16 cellular contexts compared by ENCODE assay signal in genomic region chr16:66871840-66872239, GRCh38. TPM values are rescaled to one million over a fixed set of nuclear protein-coding genes. Genes with fewer than 3 reads are reported as not detected.
DNase-seq lines count a peak whose midpoint lies in the region; ATAC-seq and TF ChIP-seq lines count a peak whose summit lies in the region.
"Had no signal": no experiment of that assay in that cellular context is flagged by ENCODE, and none has a peak within 500 bp of the region (broad histone marks: within the 10 kb centered on the region; RNA-seq: fewer than 3 reads in every experiment).

No MANE protein-coding gene starts in this region.

- intact Hi-C loops in natural killer cell (cut with micrococcal nuclease), result loop anchor here (5.0 to 10.0 kb wide), 2 partner anchors 145 to 267 kb away; partner anchors contain the start of gene CMTM3

- H3K9me3 Mint-ChIP-seq in effector memory CD8-positive, alpha-beta T cell, result no peaks in the 10 kb centered on the region
- no peaks in the 10 kb centered on the region for H3K9me3 Mint-ChIP-seq in natural killer cell
- no peaks in the 10 kb centered on the region for H3K9me3 Mint-ChIP-seq in osteocyte (ENCODE audit: unreplicated experiment)
- H3K9me3 Mint-ChIP-seq: CD4-positive, alpha-beta T cell had no signal

- H3K27me3 ChIP-seq in BLaER1 treated with 17β-estradiol and CSF1 and Interleukin-3, amounts not matched to agents 10 nM and 100 nM, result peaks cover 0 to 17% (median 0%) of the 10 kb centered on the region in 11 experiments; a peak in 6 of 22 replicates
- no peaks in the 10 kb centered on the region for H3K27me3 ChIP-seq in DND-41 (ENCODE audit: insufficient read depth, low read length, poor library complexity)

- H3K36me3 Mint-ChIP-seq in effector memory CD8-positive, alpha-beta T cell (ENCODE audit: insufficient read depth), result peaks cover 10% of the 10 kb centered on the region
- H3K36me3 Mint-ChIP-seq in natural killer cell (no peaks in the 10 kb centered on the region), osteocyte (ENCODE audit: unreplicated experiment) (no peaks in the 10 kb centered on the region)

- peaks cover 5 to 10% (median 9%) of the 10 kb centered on the region in 11 experiments; a peak in 20 of 22 replicates for H3K9me3 ChIP-seq in BLaER1 treated with 17β-estradiol and CSF1 and Interleukin-3, amounts not matched to agents 10 nM and 100 nM (replicated peaks in 1 of 11)
- no peaks in the 10 kb centered on the region for H3K9me3 ChIP-seq in DND-41 (ENCODE audit: insufficient read depth, low read length, severe bottlenecking)

- no peaks in the 10 kb centered on the region for H3K79me2 ChIP-seq in DND-41 (ENCODE audit: insufficient read depth, low read length)

- DNase-seq in DND-41, result no peak
- DNase-seq in effector memory CD8-positive, alpha-beta T cell, result no peak
- no peak for DNase-seq in natural killer cell
- DNase-seq in osteocyte (ENCODE audit: extremely low spot score, unreplicated experiment), result no peak
- no peak for DNase-seq in 8988T
- no peak for DNase-seq in NCI-H82 treated with DMSO at 0.1 percent for 48 hours (lab: John Stamatoyannopoulos, UW; ENCODE audit: unreplicated experiment)
- no peak for DNase-seq in NCI-H187 treated with DMSO at 0.1 percent for 48 hours (lab: John Stamatoyannopoulos, UW)
- DNase-seq: CD4-positive, alpha-beta T cell; DMS79; HCEC 1CT; NCI-H187; NCI-H774; Right ventricle myocardium superior had no signal

- peak overlapping the region in 1 of 2 donors; percentile 92 for H3K27ac Mint-ChIP-seq in effector memory CD8-positive, alpha-beta T cell
- H3K27ac Mint-ChIP-seq in natural killer cell (peak overlapping the region; percentile 51 to 94), osteocyte (ENCODE audit: unreplicated experiment) (no peak overlapping the region)

- H3K4me1 Mint-ChIP-seq in effector memory CD8-positive, alpha-beta T cell (ENCODE audit: low read depth in 2 of 2), result peaks cover 31 to 33% of the 10 kb centered on the region in 2 donors
- H3K4me1 Mint-ChIP-seq in natural killer cell, result peaks cover 25 to 42% of the 10 kb centered on the region in 2 donors
- H3K4me1 Mint-ChIP-seq in osteocyte (ENCODE audit: unreplicated experiment), result peaks cover 26% of the 10 kb centered on the region

- H3K27ac ChIP-seq in BLaER1 treated with 17β-estradiol and CSF1 and Interleukin-3, amounts not matched to agents 10 nM and 100 nM, result no peak overlapping the region
- H3K27ac ChIP-seq in DND-41 (ENCODE audit: low read length), result no peak overlapping the region
- H3K27ac ChIP-seq: SK-N-MC had no signal

- H3K9ac ChIP-seq in BLaER1 treated with 17β-estradiol and CSF1 and Interleukin-3, amounts not matched to agents 10 nM and 100 nM, result no peak overlapping the region
- H3K9ac ChIP-seq in DND-41 (ENCODE audit: low read depth, low read length), result no peak overlapping the region

- H3K4me1 ChIP-seq in BLaER1 treated with 17β-estradiol and CSF1 and Interleukin-3, amounts not matched to agents 10 nM and 100 nM, result peaks cover 30 to 52% (median 42%) of the 10 kb centered on the region in 10 experiments
- H3K4me1 ChIP-seq in DND-41 (ENCODE audit: insufficient read depth, low read length), result peaks cover 33% of the 10 kb centered on the region

- H2AFZ ChIP-seq in DND-41 (ENCODE audit: low read depth, low read length), result no peak overlapping the region

- TF ChIP-seq CTCF in DND-41 (IDR thresholded peaks at IDR 0.05; ENCODE audit: borderline replicate concordance, extremely low read depth, low read length, poor library complexity, severe bottlenecking) (no peak), natural killer cell (IDR thresholded peaks at IDR 0.05) (no peak), osteocyte (IDR thresholded peaks at IDR 0.05) (no peak)

- H3K4me3 ChIP-seq in BLaER1 treated with 17β-estradiol and CSF1 and Interleukin-3, amounts not matched to agents 10 nM and 100 nM, result no peak overlapping the region
- H3K4me3 ChIP-seq in DND-41 (ENCODE audit: low read depth in 1 of 2, low read length in 2 of 2), result no peak overlapping the region

- H3K4me3 Mint-ChIP-seq in effector memory CD8-positive, alpha-beta T cell, result peak overlapping the region; percentile 34 to 79
- peak overlapping the region; percentile 54 for H3K4me3 Mint-ChIP-seq in natural killer cell
- H3K4me3 Mint-ChIP-seq in osteocyte (ENCODE audit: unreplicated experiment), result no peak overlapping the region

- no peaks in the 10 kb centered on the region for H3K36me3 ChIP-seq in BLaER1 treated with 17β-estradiol and CSF1 and Interleukin-3, amounts not matched to agents 10 nM and 100 nM
- H3K36me3 ChIP-seq in DND-41 (ENCODE audit: insufficient read depth, low read length), result no peaks in the 10 kb centered on the region

- H3K4me2 ChIP-seq in BLaER1 treated with 17β-estradiol and CSF1 and Interleukin-3, amounts not matched to agents 10 nM and 100 nM, result peak overlapping the region; percentile 73 to 98 (median 93); a peak in 21 of 22 replicates
- peak overlapping the region; percentile 70; the same call in 1 of the 2 replicates for H3K4me2 ChIP-seq in DND-41 (ENCODE audit: insufficient read depth, low read length)

- no peaks in the 10 kb centered on the region for H3K27me3 Mint-ChIP-seq in effector memory CD8-positive, alpha-beta T cell
- no peaks in the 10 kb centered on the region for H3K27me3 Mint-ChIP-seq in natural killer cell (ENCODE audit: low read depth in 2 of 2)
- H3K27me3 Mint-ChIP-seq in osteocyte (ENCODE audit: unreplicated experiment), result no peaks in the 10 kb centered on the region
- H3K27me3 Mint-ChIP-seq: CD4-positive, alpha-beta T cell had no signal

- 0 out of 22 replicates have a peak, but pooled peaks cover 0 to 10% (median 0%) of the 10 kb centered on the region in 11 experiments for H4K20me1 ChIP-seq in BLaER1 treated with 17β-estradiol and CSF1 and Interleukin-3, amounts not matched to agents 10 nM and 100 nM
- H4K20me1 ChIP-seq in DND-41 (ENCODE audit: insufficient read depth, low read length), result no peaks in the 10 kb centered on the region

- ATAC-seq in DND-41 (ENCODE audit: insufficient read depth, low read depth) (no peak), natural killer cell (no peak)
- ATAC-seq in effector memory CD8-positive, alpha-beta T cell (replicated peaks), result no peak

RNA-seq across cellular contexts. Expression of gene PDP2, which starts 8.5 kb away (rescaled TPM):
- total RNA-seq in natural killer cell, result 10 to 100 TPM; 10.2 to 16.5 (median 11.0) TPM
- total RNA-seq in osteocyte, result 16.5 and 17.4 TPM in 2 replicates

RNA-seq across cellular contexts. Expression of gene CA7, which starts 27.6 kb away (rescaled TPM):
- not detected for total RNA-seq in natural killer cell
- total RNA-seq in osteocyte, result not detected in 2 replicates
- total RNA-seq: CD4-positive, alpha-beta T cell; NCI-H460; Right ventricle myocardium superior had no signal

RNA-seq across cellular contexts. Expression of gene NAE1, which starts 41.1 kb away (rescaled TPM):
- total RNA-seq in natural killer cell, result 10 to 100 TPM; 77.3 to 97.0 (median 78.5) TPM
- total RNA-seq in osteocyte, result 64.4 and 65.0 TPM in 2 replicates

RNA-seq across cellular contexts. Expression of gene CDH16, which starts 46.8 kb away (rescaled TPM):
- total RNA-seq in natural killer cell (not detected), osteocyte (not detected in 2 replicates)
- total RNA-seq: CD4-positive, alpha-beta T cell; NCI-H460 had no signal

RNA-seq across cellular contexts. Expression of gene RRAD, which starts 53.5 kb away (rescaled TPM):
- total RNA-seq in natural killer cell (1 to 10 TPM; 1.8 to 4.5 (median 2.8) TPM), osteocyte (0.26 and 0.89 TPM in 2 replicates)
